1 cellular context compared by ENCODE assay signal in genomic region chr11:92276773-92277172, GRCh38.
TF ChIP-seq lines count a peak whose summit lies in the region.

No MANE protein-coding gene starts in this region.

TF ChIP-seq in endothelial cell of umbilical vein, 7 proteins besides CTCF, POLR2A, EP300 and RAD21:
- TF ChIP-seq MYC (IDR thresholded peaks at IDR 0.05; ENCODE audit: low read depth, low read length), result no peak
- no peak for TF ChIP-seq MAX (IDR thresholded peaks at IDR 0.05; ENCODE audit: insufficient read depth, insufficient read length)
- TF ChIP-seq EZH2 (IDR thresholded peaks at IDR 0.05; ENCODE audit: borderline replicate concordance, low read depth, low read length, severe bottlenecking), result no peak
- no peak for TF ChIP-seq POLR2AphosphoS5 (IDR thresholded peaks at IDR 0.05; ENCODE audit: insufficient read depth, low read depth, low read length)
- TF ChIP-seq JUN (IDR thresholded peaks at IDR 0.05; ENCODE audit: borderline replicate concordance, insufficient read depth, insufficient read length, low read depth), result no peak
- TF ChIP-seq GATA2 (IDR thresholded peaks at IDR 0.05; ENCODE audit: insufficient read depth, insufficient read length, low read depth, low read length), result no peak
- TF ChIP-seq FOS (IDR thresholded peaks at IDR 0.05; ENCODE audit: borderline replicate concordance, insufficient read depth, low read length), result no peak
TF ChIP-seq in endothelial cell of umbilical vein: peak in this region for 0.
